1 cellular context compared by ENCODE assay signal in genomic region chr6:164561656-164562055, GRCh38.
TF ChIP-seq lines count a peak whose summit lies in the region.

No MANE protein-coding gene starts in this region.

TF ChIP-seq in SK-N-SH treated with all-trans-retinoic acid at 6 μM for 48 hours, 23 proteins besides CTCF, POLR2A, EP300 and RAD21 (continued from another document):
- no peak for TF ChIP-seq POU6F1 (CRISPR knock-in tag; IDR thresholded peaks at IDR 0.05; ENCODE audit: borderline replicate concordance, low read depth)
